27 cellular contexts compared by ENCODE assay signal in genomic region chr7:44141221-44141850, GRCh38. TPM values are rescaled to one million over a fixed set of nuclear protein-coding genes. Genes with fewer than 3 reads are reported as not detected.
A peak's percentile ranks its signal among the peaks of the same experiment; 100 is the strongest.
DNase-seq lines count a peak whose midpoint lies in the region; ATAC-seq and TF ChIP-seq lines count a peak whose summit lies in the region.
"Had no signal": no experiment of that assay in that cellular context is flagged by ENCODE, and none has a peak within 500 bp of the region (broad histone marks: within the 10 kb centered on the region; RNA-seq: fewer than 3 reads in every experiment).

Gene MYL7, minus strand, starts transcription at chr7:44141332. Its CDS starts 27 bp downstream, at chr7:44141305.

- peaks cover 12% of the 10 kb centered on the region for H3K27me3 Mint-ChIP-seq in stimulated activated naive CD8-positive, alpha-beta T cell treated with anti-CD3 and anti-CD28 coated beads, Interleukin-15, amount 100 ng/mL, for 72 hours
- H3K27me3 Mint-ChIP-seq in mesothelial cell of epicardium (ENCODE audit: low read depth) (peaks cover 26% of the 10 kb centered on the region), osteocyte (ENCODE audit: unreplicated experiment) (peaks cover 8% of the 10 kb centered on the region)
- H3K27me3 Mint-ChIP-seq in activated naive CD4-positive, alpha-beta T cell treated with anti-CD3 and anti-CD28 coated beads for 36 hours (ENCODE audit: low read depth): peaks cover 4% of the 10 kb centered on the region
- H3K27me3 Mint-ChIP-seq: activated naive CD4-positive, alpha-beta T cell treated with anti-CD3 and anti-CD28 coated beads, Interleukin-2, amount 50 U/mL, for 24 hours had no signal

- CTCF ChIA-PET in activated naive CD4-positive, alpha-beta T cell treated with anti-CD3 and anti-CD28 coated beads for 36 hours (lab: Charles Lee): no interaction called here

- H3K27me3 ChIP-seq in heart right ventricle: peaks cover 0 to 21% (median 9%) of the 10 kb centered on the region in 7 donors
- H3K27me3 ChIP-seq: MG63, thyroid gland had no signal

- H3K9me3 Mint-ChIP-seq in stimulated activated naive CD8-positive, alpha-beta T cell treated with anti-CD3 and anti-CD28 coated beads, Interleukin-15, amount 100 ng/mL, for 72 hours: no peaks in the 10 kb centered on the region
- no peaks in the 10 kb centered on the region for H3K9me3 Mint-ChIP-seq in mesothelial cell of epicardium
- H3K9me3 Mint-ChIP-seq in osteocyte (ENCODE audit: unreplicated experiment): no peaks in the 10 kb centered on the region
- H3K9me3 Mint-ChIP-seq in activated naive CD4-positive, alpha-beta T cell treated with anti-CD3 and anti-CD28 coated beads for 36 hours: no peaks in the 10 kb centered on the region
- H3K9me3 Mint-ChIP-seq: activated CD4-positive, alpha-beta T cell treated with anti-CD3 and anti-CD28 coated beads, Interleukin-2, amount 10 ng/mL, durations not matched to agents 7 days and 5 days; activated naive CD4-positive, alpha-beta T cell treated with anti-CD3 and anti-CD28 coated beads, Interleukin-2, amount 50 U/mL, for 24 hours; neural crest cell had no signal

- peak within 1 kb of the TSS; percentile 49 to 65 for H3K27ac Mint-ChIP-seq in stimulated activated naive CD8-positive, alpha-beta T cell treated with anti-CD3 and anti-CD28 coated beads, Interleukin-15, amount 100 ng/mL, for 72 hours
- peak within 1 kb of the TSS; percentile 56 for H3K27ac Mint-ChIP-seq in mesothelial cell of epicardium
- no peak within 1 kb of the TSS for H3K27ac Mint-ChIP-seq in osteocyte (ENCODE audit: unreplicated experiment)
- H3K27ac Mint-ChIP-seq in activated naive CD4-positive, alpha-beta T cell treated with anti-CD3 and anti-CD28 coated beads for 36 hours: no peak within 1 kb of the TSS
- H3K27ac Mint-ChIP-seq: activated CD4-positive, alpha-beta T cell treated with anti-CD3 and anti-CD28 coated beads, Interleukin-2, amount 10 ng/mL, durations not matched to agents 7 days and 5 days had no signal

- peak within 1 kb of the TSS in 6 of 10 donors; percentile 5 to 44 (median 35) for H3K4me3 ChIP-seq in heart right ventricle
- H3K4me3 ChIP-seq: dorsolateral prefrontal cortex, lung, MG63, prostate gland, stomach, thyroid gland had no signal

- TF ChIP-seq CTCF in heart right ventricle (IDR thresholded peaks at IDR 0.05) (no peak), mesothelial cell of epicardium (IDR thresholded peaks at IDR 0.05; ENCODE audit: unreplicated experiment) (no peak), osteocyte (IDR thresholded peaks at IDR 0.05) (no peak)

- H3K9me3 ChIP-seq in heart right ventricle: no peaks in the 10 kb centered on the region
- H3K9me3 ChIP-seq: MG63, prostate gland, stomach, thyroid gland had no signal

- H3K4me1 ChIP-seq in heart right ventricle: peaks cover 0 to 23% (median 9%) of the 10 kb centered on the region in 9 donors
- H3K4me1 ChIP-seq: prostate gland had no signal

- H3K36me3 Mint-ChIP-seq in mesothelial cell of epicardium (no peaks in the 10 kb centered on the region), osteocyte (ENCODE audit: unreplicated experiment) (no peaks in the 10 kb centered on the region)
- H3K36me3 Mint-ChIP-seq in activated naive CD4-positive, alpha-beta T cell treated with anti-CD3 and anti-CD28 coated beads for 36 hours (ENCODE audit: low read depth): no peaks in the 10 kb centered on the region
- H3K36me3 Mint-ChIP-seq: activated naive CD4-positive, alpha-beta T cell treated with anti-CD3 and anti-CD28 coated beads, Interleukin-2, amount 50 U/mL, for 24 hours had no signal

- no peak for DNase-seq in stimulated activated naive CD8-positive, alpha-beta T cell treated with anti-CD3 and anti-CD28 coated beads, Interleukin-15, amount 100 ng/mL, for 72 hours
- no peak for DNase-seq in stimulated activated naive CD8-positive, alpha-beta T cell treated with anti-CD3 and anti-CD28 coated beads, Interleukin-15, Interleukin-2, amounts not matched to agents 100 U/mL and 50 U/mL, for 24 hours
- no peak for DNase-seq in heart right ventricle
- DNase-seq in mesothelial cell of epicardium (ENCODE audit: low spot score in 2 of 2, unreplicated experiment in 2 of 2): no peak
- DNase-seq in osteocyte (ENCODE audit: extremely low spot score, unreplicated experiment): no peak
- DNase-seq in activated naive CD4-positive, alpha-beta T cell treated with anti-CD3 and anti-CD28 coated beads for 36 hours: no peak
- DNase-seq: activated CD4-positive, alpha-beta T cell treated with anti-CD3 and anti-CD28 coated beads, Interleukin-2, amount 10 ng/mL, durations not matched to agents 7 days and 5 days; cerebellar nuclear complex; HCEC 1CT; KBM-7; MG63; NCI-H1105 treated with DMSO at 0.1 percent for 48 hours; NCI-H2029; NCI-H226; NCI-H69; stomach; thyroid gland had no signal

- peak within 1 kb of the TSS in 6 of 10 donors; percentile 6 to 79 (median 40) for H3K27ac ChIP-seq in heart right ventricle
- H3K27ac ChIP-seq: dorsolateral prefrontal cortex, prostate gland, stomach, thyroid gland had no signal

- 40 to 60% methylated on average over 6 of the region's 6 CpGs for WGBS in heart right ventricle, 2 donors

- peaks cover 13% of the 10 kb centered on the region for H3K4me1 Mint-ChIP-seq in stimulated activated naive CD8-positive, alpha-beta T cell treated with anti-CD3 and anti-CD28 coated beads, Interleukin-15, amount 100 ng/mL, for 72 hours
- peaks cover 9% of the 10 kb centered on the region for H3K4me1 Mint-ChIP-seq in mesothelial cell of epicardium
- peaks cover 3% of the 10 kb centered on the region for H3K4me1 Mint-ChIP-seq in osteocyte (ENCODE audit: unreplicated experiment)
- H3K4me1 Mint-ChIP-seq in activated naive CD4-positive, alpha-beta T cell treated with anti-CD3 and anti-CD28 coated beads for 36 hours (ENCODE audit: low read depth): peaks cover 9% of the 10 kb centered on the region
- H3K4me1 Mint-ChIP-seq: neural crest cell had no signal

- H3K36me3 ChIP-seq in heart right ventricle: no peaks in the 10 kb centered on the region
- H3K36me3 ChIP-seq: MG63, prostate gland, stomach, thyroid gland had no signal

- no peak for ATAC-seq in stimulated activated naive CD8-positive, alpha-beta T cell treated with anti-CD3 and anti-CD28 coated beads, Interleukin-15, amount 100 ng/mL, for 72 hours
- no peak for ATAC-seq in stimulated activated naive CD8-positive, alpha-beta T cell treated with anti-CD3 and anti-CD28 coated beads, Interleukin-15, Interleukin-2, amounts not matched to agents 100 U/mL and 50 U/mL, for 24 hours
- ATAC-seq in heart right ventricle (peak in 3 of 8 donors; percentile 10 to 68 (median 34)), GM21576 (IDR thresholded peaks at IDR 0.05; ENCODE audit: unreplicated experiment) (no peak), GM18498 (IDR thresholded peaks at IDR 0.05; ENCODE audit: unreplicated experiment) (no peak)
- ATAC-seq: Panc1 had no signal

- H3K4me3 Mint-ChIP-seq in stimulated activated naive CD8-positive, alpha-beta T cell treated with anti-CD3 and anti-CD28 coated beads, Interleukin-15, amount 100 ng/mL, for 72 hours: no peak within 1 kb of the TSS
- no peak within 1 kb of the TSS for H3K4me3 Mint-ChIP-seq in mesothelial cell of epicardium
- no peak within 1 kb of the TSS for H3K4me3 Mint-ChIP-seq in osteocyte (ENCODE audit: unreplicated experiment)
- no peak within 1 kb of the TSS for H3K4me3 Mint-ChIP-seq in activated naive CD4-positive, alpha-beta T cell treated with anti-CD3 and anti-CD28 coated beads for 36 hours
- H3K4me3 Mint-ChIP-seq: activated CD4-positive, alpha-beta T cell treated with anti-CD3 and anti-CD28 coated beads, Interleukin-2, amount 10 ng/mL, durations not matched to agents 7 days and 5 days; activated naive CD4-positive, alpha-beta T cell treated with anti-CD3 and anti-CD28 coated beads, Interleukin-2, amount 50 U/mL, for 24 hours; neural crest cell had no signal

- intact Hi-C loops in heart right ventricle (cut with DNase I): loop anchor here in 2 of 10 donors (10.0 kb wide), 1 partner anchor 53 kb away; no protein-coding TSS in a partner anchor
- intact Hi-C loops in activated naive CD4-positive, alpha-beta T cell treated with anti-CD3 and anti-CD28 coated beads for 36 hours (cut with micrococcal nuclease): no loop called here

RNA-seq across cellular contexts. Expression of gene MYL7, which starts in this region (rescaled TPM):
- 1,000 to 10,000 TPM in 7 of 10 donors, 100 to 1,000 TPM in 3; 146 to 6,323 (median 1,764) TPM for total RNA-seq in heart right ventricle
- 1,000 to 10,000 TPM; 1,475 to 2,069 TPM for polyA plus RNA-seq in heart right ventricle
- total RNA-seq in mesothelial cell of epicardium: 11.4 to 14.3 TPM (median 12.5 TPM) in 3 replicates
- total RNA-seq in osteocyte: not detected in 2 replicates
- not detected for total RNA-seq in activated naive CD4-positive, alpha-beta T cell treated with anti-CD3 and anti-CD28 coated beads for 36 hours
- total RNA-seq: A673; activated CD4-positive, alpha-beta T cell treated with anti-CD3 and anti-CD28 coated beads, Interleukin-2, amount 10 ng/mL, durations not matched to agents 7 days and 5 days; fibroblast of lung; neural crest cell; prostate gland; stomach; thyroid gland had no signal
- polyA plus RNA-seq: fibroblast of lung had no signal

Comparison
In these comparisons a context has a peak if more than half of its experiments do, and no peak if none do; other contexts are left out.
1. H3K27ac Mint-ChIP-seq: peak in stimulated activated naive CD8-positive, alpha-beta T cell treated with anti-CD3 and anti-CD28 coated beads, Interleukin-15, amount 100 ng/mL, for 72 hours (2 of 2) and mesothelial cell of epicardium (single experiment); none in osteocyte (single experiment) and activated naive CD4-positive, alpha-beta T cell treated with anti-CD3 and anti-CD28 coated beads for 36 hours (single experiment).